10 cellular contexts compared by ENCODE assay signal in genomic region chr12:31832740-31833540, GRCh38.
DNase-seq lines count a peak whose midpoint lies in the region; ATAC-seq and TF ChIP-seq lines count a peak whose summit lies in the region.
"Had no signal": no experiment of that assay in that cellular context is flagged by ENCODE, and none has a peak within 500 bp of the region (broad histone marks: within the 10 kb centered on the region; RNA-seq: fewer than 3 reads in every experiment).

No MANE protein-coding gene starts in this region.

- no peak overlapping the region for H3K4me3 Mint-ChIP-seq in H9

- H3K4me2 ChIP-seq in H9 (ENCODE audit: insufficient read depth, insufficient read length, low read length): no peak overlapping the region

- H3K18ac ChIP-seq in H9 (ENCODE audit: insufficient read length, low read depth, low read length): no peak overlapping the region

- no peaks in the 10 kb centered on the region for H3K79me1 ChIP-seq in H9 (ENCODE audit: insufficient read depth, low read depth, low read length, poor library complexity, severe bottlenecking)

- H3K79me2 ChIP-seq in H9 (ENCODE audit: insufficient read depth, low read length): no peaks in the 10 kb centered on the region

- H3K4me1 Mint-ChIP-seq in H9: peaks cover under 1 to 2% of the 10 kb centered on the region in 2 experiments; a peak in 2 of 4 replicates

- no peak overlapping the region for H3K9ac ChIP-seq in H9 (ENCODE audit: extremely low read depth, insufficient read length, low read length)

- no peak overlapping the region for H3K23ac ChIP-seq in H9 (ENCODE audit: insufficient read length, low read depth, low read length)

- H2BK20ac ChIP-seq in H9 (ENCODE audit: low read depth, low read length, poor library complexity, severe bottlenecking): no peak overlapping the region

- H4K91ac ChIP-seq in H9 (ENCODE audit: insufficient read length, low read depth, low read length): no peak overlapping the region

- no peak for TF ChIP-seq CTCF in H9 (conservative IDR thresholded peaks at IDR 0.05)

- no peak overlapping the region for H3K14ac ChIP-seq in H9 (ENCODE audit: insufficient read depth, low read length)

- no peak overlapping the region for H2BK120ac ChIP-seq in H9 (ENCODE audit: low read depth, low read length, poor library complexity, severe bottlenecking)

- no peak overlapping the region for H2BK5ac ChIP-seq in H9 (ENCODE audit: insufficient read length, low read length)

- no peak overlapping the region for H3K4ac ChIP-seq in H9 (ENCODE audit: low read depth, low read length)

- no peaks in the 10 kb centered on the region for H3K9me3 ChIP-seq in H9 (ENCODE audit: control insufficient read depth, low read depth, low read length)
- H3K9me3 ChIP-seq: testis had no signal

- no peak overlapping the region for H3K27ac ChIP-seq in H9 (ENCODE audit: insufficient read length, low read depth, low read length)
- H3K27ac ChIP-seq: testis had no signal

- H3K36me3 Mint-ChIP-seq in H9 (ENCODE audit: insufficient read depth in 1 of 3, low read depth in 3 of 3): peaks cover 5 to 12% (median 11%) of the 10 kb centered on the region in 3 experiments; a peak in 6 of 7 replicates

- ATAC-seq in GM21529 (IDR thresholded peaks at IDR 0.05; ENCODE audit: unreplicated experiment): peak; percentile 82

- no peak overlapping the region for H3K56ac ChIP-seq in H9 (ENCODE audit: insufficient read length, low read depth, low read length)

- no peak overlapping the region for H2BK12ac ChIP-seq in H9 (ENCODE audit: insufficient read length, low read depth, low read length)

- no peak overlapping the region for H2BK15ac ChIP-seq in H9 (ENCODE audit: low read depth, low read length)

- H3K27me3 ChIP-seq in H9 (ENCODE audit: insufficient read depth, low read length): no peaks in the 10 kb centered on the region
- H3K27me3 ChIP-seq: testis had no signal

- no peak overlapping the region for H4K5ac ChIP-seq in H9 (ENCODE audit: insufficient read length, low read depth, low read length)

- no peaks in the 10 kb centered on the region for H3K4me1 ChIP-seq in H9 (ENCODE audit: insufficient read depth, low read length)
- H3K4me1 ChIP-seq: testis had no signal

- no CpG with 5 or more reads among the region's 7 CpGs for WGBS in H9 (ENCODE audit: extremely low coverage, insufficient read length, low lambda C conversion rate)

- H4K8ac ChIP-seq in H9 (replicated peaks; ENCODE audit: insufficient read length, low read depth, low read length): no peak overlapping the region

- no peak overlapping the region for H2AK5ac ChIP-seq in H9 (ENCODE audit: insufficient read length, low read length)

- DNase-seq in Ammon's horn (ENCODE audit: low spot score): peak; percentile 25
- DNase-seq in SKM-1 (lab: John Stamatoyannopoulos, UW; ENCODE audit: unreplicated experiment): peak; percentile 67
- DNase-seq in globus pallidus (ENCODE audit: low spot score): peak; percentile 37
- DNase-seq in mesenteric fat pad (ENCODE audit: low spot score): no peak
- DNase-seq in COLO829 (ENCODE audit: low spot score): no peak
- DNase-seq in H9: no peak
- no peak for DNase-seq in retina
- DNase-seq: amniotic stem cell, testis had no signal

- H2AFZ ChIP-seq in H9 (ENCODE audit: low read length): no peak overlapping the region

- H3K27ac Mint-ChIP-seq in H9: no peak overlapping the region

- peaks cover 8 to 27% of the 10 kb centered on the region in 2 experiments; a peak in 4 of 5 replicates for H3K9me3 Mint-ChIP-seq in H9

- H4K20me1 ChIP-seq in H9 (ENCODE audit: control insufficient read depth, insufficient read depth, insufficient read length): no peaks in the 10 kb centered on the region

- no peak overlapping the region for H3T11ph ChIP-seq in H9 (ENCODE audit: low read length)

- no peaks in the 10 kb centered on the region for H3K27me3 Mint-ChIP-seq in H9 (ENCODE audit: low read depth)

- H3K23me2 ChIP-seq in H9 (ENCODE audit: insufficient read length, low read depth, low read length, poor library complexity, severe bottlenecking): no peaks in the 10 kb centered on the region

Comparison
In these comparisons a context has a peak if more than half of its experiments do, and no peak if none do; other contexts are left out.
1. DNase-seq: peak in Ammon's horn (single experiment), SKM-1 (single experiment) and globus pallidus (single experiment); none in mesenteric fat pad (single experiment), COLO829 (single experiment), H9 (single experiment) and retina (single experiment).